8 cellular contexts compared by ENCODE assay signal in the genomic region with DNA sequence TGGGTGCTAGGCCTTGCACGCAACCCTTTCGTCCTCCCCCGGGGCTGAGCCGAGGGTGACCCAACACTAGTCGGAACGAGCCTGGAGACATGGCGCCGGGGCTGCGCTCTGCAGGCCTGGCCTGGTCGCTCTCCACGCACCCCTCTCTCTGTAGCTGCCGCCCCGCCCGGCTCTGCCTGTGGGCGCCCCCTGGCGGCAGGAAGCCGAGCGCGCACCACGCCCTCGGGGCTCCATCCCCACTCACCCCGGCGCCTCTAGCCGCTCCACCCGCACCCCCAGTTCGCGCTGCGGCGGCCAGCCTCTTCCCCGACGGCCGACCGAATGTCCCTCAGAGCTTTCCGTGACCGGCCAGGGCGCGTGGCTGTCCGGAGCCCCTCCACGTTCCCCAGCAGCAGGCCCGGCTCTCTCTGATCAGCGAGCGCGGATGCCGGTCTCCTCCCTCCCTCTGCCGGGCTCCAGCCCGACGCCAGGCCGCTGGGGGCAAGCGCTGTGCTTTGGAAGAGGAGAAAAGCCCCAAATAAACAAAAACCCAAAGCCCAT. TPM values are rescaled to one million over a fixed set of nuclear protein-coding genes. Genes with fewer than 3 reads are reported as not detected.
DNase-seq lines count a peak whose midpoint lies in the region; ATAC-seq, FAIRE-seq and TF ChIP-seq lines count a peak whose summit lies in the region.

No MANE protein-coding gene starts in this region.

- CTCF ChIA-PET in BJ (lab: Yijun Ruan, JAX), result interaction anchor here (0.6 to 26.5 kb wide), 31 partner anchors 8 to 554 kb away, joined by 3 to 736 read pairs (median 4); a partner anchor contains a TSS

- peak; percentile 85 for ATAC-seq in HG03354 (IDR thresholded peaks at IDR 0.05; ENCODE audit: poor library complexity, severe bottlenecking, unreplicated experiment)

- peak overlapping the region; percentile 55 for H3K4me3 Mint-ChIP-seq in osteocyte (ENCODE audit: unreplicated experiment)
- H3K4me3 Mint-ChIP-seq in type B pancreatic cell, result peak overlapping the region; percentile 80

- H3K4me3 ChIP-seq in BJ (ENCODE audit: low read depth, low read length), result no peak overlapping the region

- H3K27me3 Mint-ChIP-seq in osteocyte (ENCODE audit: unreplicated experiment) (peaks cover 85% of the 10 kb centered on the region), type B pancreatic cell (peaks cover 99% of the 10 kb centered on the region)

- H3K9me3 Mint-ChIP-seq in osteocyte (ENCODE audit: unreplicated experiment) (no peaks in the 10 kb centered on the region), type B pancreatic cell (no peaks in the 10 kb centered on the region)

- TF ChIP-seq CTCF in BJ (IDR thresholded peaks at IDR 0.05; ENCODE audit: insufficient read depth, low read depth, low read length) (peak; percentile 78), osteocyte (IDR thresholded peaks at IDR 0.05) (peak; percentile 96), type B pancreatic cell (conservative IDR thresholded peaks at IDR 0.05) (peak; percentile 99)

- no peak for DNase-seq in BJ (ENCODE audit: low read depth)
- peak; percentile 84 for DNase-seq in GM19239 (ENCODE audit: insufficient read length, low spot score)
- peak; percentile 37 for DNase-seq in RPMI7951 (ENCODE audit: low read depth)
- peak; percentile 31 for DNase-seq in activated gamma-delta T cell treated with anti-CD3 and anti-CD28 coated beads, Interleukin-2, amount 50 U/mL, for 16 hours (ENCODE audit: low read depth)
- peak; percentile 67 for DNase-seq in globus pallidus (ENCODE audit: low spot score)
- no peak for DNase-seq in osteocyte (ENCODE audit: extremely low spot score, unreplicated experiment)
- DNase-seq in type B pancreatic cell (ENCODE audit: extremely low spot score, unreplicated experiment), result peak; percentile 85

- POLR2A ChIA-PET in BJ (lab: Charles Lee), result no interaction called here

- H3K27me3 ChIP-seq in BJ (ENCODE audit: control insufficient read depth, insufficient read depth, low read length), result peaks cover 29% of the 10 kb centered on the region

- H3K36me3 Mint-ChIP-seq in osteocyte (ENCODE audit: unreplicated experiment) (no peaks in the 10 kb centered on the region), type B pancreatic cell (peaks cover 4% of the 10 kb centered on the region)

- H3K27ac Mint-ChIP-seq in osteocyte (ENCODE audit: unreplicated experiment) (no peak overlapping the region), type B pancreatic cell (no peak overlapping the region)

- no peak for FAIRE-seq in GM19239 (lab: Jason Lieb, UNC)

- H3K36me3 ChIP-seq in BJ (ENCODE audit: control insufficient read depth, insufficient read depth, low read length), result no peaks in the 10 kb centered on the region

- H3K4me1 Mint-ChIP-seq in osteocyte (ENCODE audit: unreplicated experiment), result peaks cover 23% of the 10 kb centered on the region
- H3K4me1 Mint-ChIP-seq in type B pancreatic cell (ENCODE audit: unreplicated experiment), result peaks cover 8% of the 10 kb centered on the region

RNA-seq across cellular contexts. Expression of a gene that starts 29.1 kb away (rescaled TPM):
- not detected in 2 replicates for polyA plus RNA-seq in BJ (2011; rRNA removed)
- polyA minus RNA-seq in BJ (2011; rRNA and poly(A)+ RNA removed), result not detected in 2 replicates
- not detected in 2 replicates for total RNA-seq in RPMI7951 (2014; rRNA removed; shearing (Covaris generic))
- total RNA-seq in osteocyte (not detected in 2 replicates), type B pancreatic cell (ENCODE audit: low replicate concordance) (not detected in 2 replicates)

RNA-seq across cellular contexts. Expression of a gene that starts 30.1 kb away (rescaled TPM):
- 0.22 and 0.23 TPM in 2 replicates for polyA plus RNA-seq in BJ (2011; rRNA removed)
- polyA minus RNA-seq in BJ (2011; rRNA and poly(A)+ RNA removed), result 0.19 TPM in 1 of 2 replicates, not detected in the other
- not detected in 2 replicates for total RNA-seq in RPMI7951 (2014; rRNA removed; shearing (Covaris generic))
- total RNA-seq in osteocyte (3.2 and 4.0 TPM in 2 replicates), type B pancreatic cell (ENCODE audit: low replicate concordance) (0.58 TPM in 1 of 2 replicates, not detected in the other)

Comparison
In these comparisons a context has a peak if more than half of its experiments do, and no peak if none do; other contexts are left out.
1. DNase-seq: peak in GM19239 (single experiment), RPMI7951 (single experiment), activated gamma-delta T cell treated with anti-CD3 and anti-CD28 coated beads, Interleukin-2, amount 50 U/mL, for 16 hours (single experiment), globus pallidus (single experiment) and type B pancreatic cell (single experiment); none in BJ (single experiment) and osteocyte (single experiment).
2. Peak in every context shown above with its lines, with median percentiles within 50 percentile points of each other: CTCF ChIP-seq.